ENCODE assay signal across 15 cellular contexts in the genomic region with DNA sequence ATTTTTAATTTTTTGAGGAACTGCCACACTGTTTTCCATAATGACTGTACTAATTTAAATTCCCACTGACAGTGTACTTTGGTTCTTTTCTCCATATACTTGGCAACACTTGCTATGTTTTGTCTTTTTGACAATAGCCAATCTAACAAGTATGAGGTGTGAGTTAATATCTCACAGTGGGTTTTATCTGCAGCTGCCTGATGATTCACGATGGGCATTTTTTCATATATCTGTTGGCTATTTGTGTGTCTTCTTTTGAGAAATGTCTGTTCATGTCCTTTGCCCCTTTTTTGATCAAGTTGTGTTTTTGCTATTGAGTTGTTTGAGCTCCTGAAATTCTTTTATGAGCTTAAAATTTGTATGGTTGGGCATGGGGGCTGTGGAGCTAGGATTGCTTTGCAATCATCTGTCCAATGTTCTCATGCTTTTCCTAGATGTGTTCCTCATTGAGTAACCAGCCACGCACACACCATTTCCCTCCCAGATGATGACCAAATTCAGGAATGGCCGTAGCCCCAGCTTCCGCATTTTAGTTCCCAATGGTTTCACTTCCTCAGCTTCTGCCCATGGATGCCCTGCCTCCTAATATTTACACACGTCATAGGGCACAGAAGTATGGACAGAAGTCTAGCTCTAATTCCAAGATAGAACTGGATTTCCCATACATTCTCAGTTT.
DNase-seq lines count a peak whose midpoint lies in the region; ATAC-seq and TF ChIP-seq lines count a peak whose summit lies in the region.
"Had no signal": no experiment of that assay in that cellular context is flagged by ENCODE, and none has a peak within 500 bp of the region (broad histone marks: within the 10 kb centered on the region; RNA-seq: fewer than 3 reads in every experiment).

No MANE protein-coding gene starts in this region.

- H3K27me3 ChIP-seq in MG63, result no peaks in the 10 kb centered on the region
- H3K27me3 ChIP-seq: foreskin keratinocyte had no signal

- ATAC-seq in mucosa of descending colon (peak; percentile 34), GM18867 (IDR thresholded peaks at IDR 0.05; ENCODE audit: unreplicated experiment) (no peak), GM19351 (IDR thresholded peaks at IDR 0.05; ENCODE audit: unreplicated experiment) (no peak)
- ATAC-seq: foreskin keratinocyte had no signal

- H3K4me3 ChIP-seq in fibroblast of pulmonary artery (replicated peaks; ENCODE audit: low read depth, low read length), result no peak overlapping the region
- no peak overlapping the region for H3K4me3 ChIP-seq in mucosa of descending colon
- no peak overlapping the region for H3K4me3 ChIP-seq in MG63
- H3K4me3 ChIP-seq: psoas muscle, SK-N-MC had no signal

- intact Hi-C loops in mucosa of descending colon (cut with DNase I, micrococcal nuclease), result loop anchor here in 1 of 2 donors (5.0 kb wide), 1 partner anchor 221 kb away; no protein-coding TSS in a partner anchor

- DNase-seq in C1 segment of cervical spinal cord (lab: John Stamatoyannopoulos, UW), result peak in 9 of 14 donors; percentile 4 to 53 (median 31)
- peak; percentile 37 for DNase-seq in NOMO-1 treated with dmso at 0.1 percent for 144 hours (lab: John Stamatoyannopoulos, UW; ENCODE audit: unreplicated experiment)
- DNase-seq in fibroblast of pulmonary artery (ENCODE audit: low read depth), result peak; percentile 13
- DNase-seq in mucosa of descending colon, result peak in 1 of 3 donors; percentile 36
- DNase-seq in MG63, result no peak
- DNase-seq in RKO (ENCODE audit: low spot score), result no peak
- DNase-seq: activated naive CD4-positive, alpha-beta T cell treated with anti-CD3 and anti-CD28 coated beads, Interleukin-2, amount 50 U/mL, for 16 hours; GDM1; GOT3; KG1 had no signal

- H3K36me3 ChIP-seq in mucosa of descending colon (ENCODE audit: low read depth) (no peaks in the 10 kb centered on the region), MG63 (no peaks in the 10 kb centered on the region)

- H3K9me3 ChIP-seq in mucosa of descending colon (no peaks in the 10 kb centered on the region), MG63 (no peaks in the 10 kb centered on the region; the same call in 1 of the 2 replicates)
- H3K9me3 ChIP-seq: psoas muscle had no signal

- no peak for TF ChIP-seq CTCF in fibroblast of pulmonary artery (IDR thresholded peaks at IDR 0.05; ENCODE audit: low read length, missing control alignments)
- TF ChIP-seq CTCF in mucosa of descending colon (IDR thresholded peaks at IDR 0.05), result no peak

- H3K4me1 ChIP-seq in mucosa of descending colon (ENCODE audit: low read depth), result no peaks in the 10 kb centered on the region
- H3K4me1 ChIP-seq: foreskin keratinocyte, psoas muscle had no signal

Comparison
In these comparisons a context has a peak if more than half of its experiments do, and no peak if none do; other contexts are left out.
1. DNase-seq: peak in C1 segment of cervical spinal cord (9 of 14), NOMO-1 treated with dmso at 0.1 percent for 144 hours (single experiment) and fibroblast of pulmonary artery (single experiment); none in MG63 (single experiment) and RKO (single experiment).